In genomic region chr20:49610701-49611538, GRCh38 we compare ENCODE assay signal across 9 cellular contexts. TPM values are rescaled to one million over a fixed set of nuclear protein-coding genes. Genes with fewer than 3 reads are reported as not detected.
A peak's percentile ranks its signal among the peaks of the same experiment; 100 is the strongest.
DNase-seq lines count a peak whose midpoint lies in the region; ATAC-seq and TF ChIP-seq lines count a peak whose summit lies in the region.
"Had no signal": no experiment of that assay in that cellular context is flagged by ENCODE, and none has a peak within 500 bp of the region (broad histone marks: within the 10 kb centered on the region; RNA-seq: fewer than 3 reads in every experiment).

No MANE protein-coding gene starts in this region.

- peak; percentile 98 for TF ChIP-seq CTCF in GM12864 (IDR thresholded peaks at IDR 0.05; ENCODE audit: low read depth, low read length, missing control alignments)
- TF ChIP-seq CTCF in dorsolateral prefrontal cortex (IDR thresholded peaks at IDR 0.05 in 54 of 56, conservative IDR thresholded peaks at IDR 0.05 in 2 of 56; ENCODE audit: low read depth in 1 of 56, partially characterized antibody in 56 of 56), result peak; percentile 88 to 100 (median 99)

- peak overlapping the region; percentile 20 for H3K4me3 Mint-ChIP-seq in activated CD4-positive, alpha-beta T cell treated with anti-CD3 and anti-CD28 coated beads, Interleukin-2, amount 10 ng/mL, durations not matched to agents 7 days and 5 days
- peak overlapping the region; percentile 48 for H3K4me3 Mint-ChIP-seq in memory B cell

- no peaks in the 10 kb centered on the region for H3K9me3 Mint-ChIP-seq in activated CD4-positive, alpha-beta T cell treated with anti-CD3 and anti-CD28 coated beads, Interleukin-2, amount 10 ng/mL, durations not matched to agents 7 days and 5 days
- no peaks in the 10 kb centered on the region for H3K9me3 Mint-ChIP-seq in memory B cell

- CTCF ChIA-PET in activated CD4-positive, alpha-beta T cell treated with anti-CD3 and anti-CD28 coated beads, Interleukin-2, amount 10 ng/mL, durations not matched to agents 7 days and 5 days (lab: Charles Lee), result interaction anchor here (0.6 to 7.6 kb wide), 32 partner anchors 8 to 357 kb away, joined by 3 to 128 read pairs (median 3); partner anchors contain the start of gene SLC9A8

- POLR2A ChIA-PET in activated CD4-positive, alpha-beta T cell treated with anti-CD3 and anti-CD28 coated beads, Interleukin-2, amount 10 ng/mL, durations not matched to agents 7 days and 5 days (lab: Charles Lee), result no interaction called here

- H3K27ac Mint-ChIP-seq in activated CD4-positive, alpha-beta T cell treated with anti-CD3 and anti-CD28 coated beads, Interleukin-2, amount 10 ng/mL, durations not matched to agents 7 days and 5 days, result peak overlapping the region; percentile 23
- no peak overlapping the region for H3K27ac Mint-ChIP-seq in memory B cell

- DNase-seq in GM12864 (ENCODE audit: low read depth) (no peak), NCI-H526 (lab: John Stamatoyannopoulos, UW) (peak; percentile 74 to 93), dorsolateral prefrontal cortex (peak; percentile 63 to 88 (median 77)), memory B cell (ENCODE audit: low spot score in 2 of 2) (peak; percentile 82 to 94), dedifferentiated amniotic fluid mesenchymal stem cell (ENCODE audit: extremely low spot score) (no peak)
- DNase-seq in activated CD4-positive, alpha-beta T cell treated with anti-CD3 and anti-CD28 coated beads, Interleukin-2, amount 10 ng/mL, durations not matched to agents 7 days and 5 days, result peak; percentile 75
- peak; percentile 67 for DNase-seq in stimulated activated CD8-positive, alpha-beta memory T cell treated with anti-CD3 and anti-CD28 coated beads, Interleukin-15, amount 100 ng/mL, for 24 hours (ENCODE audit: low read depth)

- H3K4me1 Mint-ChIP-seq in activated CD4-positive, alpha-beta T cell treated with anti-CD3 and anti-CD28 coated beads, Interleukin-2, amount 10 ng/mL, durations not matched to agents 7 days and 5 days, result peaks cover 25% of the 10 kb centered on the region
- H3K4me1 Mint-ChIP-seq in memory B cell, result peaks cover 14% of the 10 kb centered on the region

- peaks cover 7% of the 10 kb centered on the region for H3K36me3 Mint-ChIP-seq in activated CD4-positive, alpha-beta T cell treated with anti-CD3 and anti-CD28 coated beads, Interleukin-2, amount 10 ng/mL, durations not matched to agents 7 days and 5 days (ENCODE audit: low read depth)
- H3K36me3 Mint-ChIP-seq in memory B cell, result no peaks in the 10 kb centered on the region

- intact Hi-C loops in dorsolateral prefrontal cortex (cut with DNase I), result loop anchor here (1.0 to 10.0 kb wide), 7 partner anchors 101 to 277 kb away; partner anchors contain the start of genes B4GALT5 (in 1 of the 2) and SLC9A8 (in 1 of the 2)

- H3K27ac ChIP-seq in dorsolateral prefrontal cortex, result peak overlapping the region in 21 of 59 donors; percentile 1 to 83 (median 66)
- H3K27ac ChIP-seq: skin epidermis had no signal

- peaks cover 0 to 3% (median 0%) of the 10 kb centered on the region in 45 donors for H3K27me3 ChIP-seq in dorsolateral prefrontal cortex

- no peaks in the 10 kb centered on the region for H3K27me3 Mint-ChIP-seq in activated CD4-positive, alpha-beta T cell treated with anti-CD3 and anti-CD28 coated beads, Interleukin-2, amount 10 ng/mL, durations not matched to agents 7 days and 5 days
- peaks cover 11% of the 10 kb centered on the region for H3K27me3 Mint-ChIP-seq in memory B cell

- peak; percentile 58 for ATAC-seq in HG03045 (IDR thresholded peaks at IDR 0.05; ENCODE audit: unreplicated experiment)
- peak; percentile 70 for ATAC-seq in memory B cell (ENCODE audit: low read depth)

- H3K4me3 ChIP-seq in GM12864 (ENCODE audit: low read depth, low read length) (peak overlapping the region; percentile 22), dorsolateral prefrontal cortex (peak overlapping the region in 57 of 59 donors; percentile 3 to 62 (median 39))

RNA-seq across cellular contexts. Expression of gene PTGIS, which starts 43.0 kb away (rescaled TPM):
- total RNA-seq in activated CD4-positive, alpha-beta T cell treated with anti-CD3 and anti-CD28 coated beads, Interleukin-2, amount 10 ng/mL, durations not matched to agents 7 days and 5 days, result under 1 TPM; 0.40 to 0.62 TPM
- 10 to 100 TPM in 2 of 120 experiments, 1 to 10 TPM in 113, under 1 TPM in 5; 0.66 to 21.1 (median 2.7) TPM for total RNA-seq in dorsolateral prefrontal cortex

Comparison
In these comparisons a context has a peak if more than half of its experiments do, and no peak if none do; other contexts are left out.
1. DNase-seq: peak in NCI-H526 (2 of 2), activated CD4-positive, alpha-beta T cell treated with anti-CD3 and anti-CD28 coated beads, Interleukin-2, amount 10 ng/mL, durations not matched to agents 7 days and 5 days (single experiment), dorsolateral prefrontal cortex (10 of 10), memory B cell (2 of 2) and stimulated activated CD8-positive, alpha-beta memory T cell treated with anti-CD3 and anti-CD28 coated beads, Interleukin-15, amount 100 ng/mL, for 24 hours (single experiment); none in GM12864 (single experiment) and dedifferentiated amniotic fluid mesenchymal stem cell (single experiment).